Comparison of ENCODE assay signal across 1 cellular context in the genomic region with DNA sequence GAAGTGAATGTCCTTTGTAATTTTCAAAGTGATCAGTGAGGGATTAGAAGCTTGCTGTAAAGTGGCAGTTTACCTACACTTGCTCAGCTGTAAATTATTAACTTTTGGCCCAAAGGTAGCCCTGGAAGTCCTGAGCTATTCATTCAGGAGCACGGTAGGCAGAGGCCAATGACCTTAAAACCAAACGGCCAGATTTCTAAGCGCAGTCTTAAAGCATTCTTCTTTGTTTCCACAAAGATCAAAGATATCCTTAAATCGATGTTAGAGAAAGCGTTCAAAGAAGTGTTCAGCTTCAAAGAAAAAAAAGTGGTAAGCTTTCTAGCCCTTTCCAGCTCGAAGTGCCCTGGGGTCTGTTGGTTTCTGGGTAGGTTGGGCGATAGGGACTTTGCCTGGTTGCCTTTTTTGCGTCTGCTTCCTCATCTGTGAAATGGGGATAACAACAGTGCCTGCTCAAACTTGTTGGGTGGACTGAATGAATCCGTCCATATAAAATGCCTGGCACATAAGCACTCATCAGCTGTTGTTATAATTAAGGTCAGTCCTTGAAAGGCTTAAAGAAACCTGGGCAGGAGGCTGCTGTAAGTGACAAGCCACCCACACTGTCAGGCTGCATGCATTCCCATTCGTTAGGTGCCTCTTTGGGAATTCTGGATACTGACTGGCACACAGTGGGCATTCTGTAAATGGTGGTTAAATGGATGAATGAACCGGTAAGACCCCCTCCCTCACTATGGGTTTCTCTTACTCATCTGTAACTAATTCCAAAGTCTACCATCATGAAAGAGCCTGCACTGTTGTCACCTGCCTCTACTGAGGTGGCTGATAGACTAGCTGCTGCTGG.
TF ChIP-seq lines count a peak whose summit lies in the region.

No MANE protein-coding gene starts in this region.

TF ChIP-seq in HepG2, 621 proteins besides CTCF, POLR2A, EP300 and RAD21 (continued from another document):
- peak; percentile 41; the same call in 1 of the 2 replicates for TF ChIP-seq THAP11 (CRISPR knock-in tag; IDR thresholded peaks at IDR 0.05)
- TF ChIP-seq, protein P1, sequence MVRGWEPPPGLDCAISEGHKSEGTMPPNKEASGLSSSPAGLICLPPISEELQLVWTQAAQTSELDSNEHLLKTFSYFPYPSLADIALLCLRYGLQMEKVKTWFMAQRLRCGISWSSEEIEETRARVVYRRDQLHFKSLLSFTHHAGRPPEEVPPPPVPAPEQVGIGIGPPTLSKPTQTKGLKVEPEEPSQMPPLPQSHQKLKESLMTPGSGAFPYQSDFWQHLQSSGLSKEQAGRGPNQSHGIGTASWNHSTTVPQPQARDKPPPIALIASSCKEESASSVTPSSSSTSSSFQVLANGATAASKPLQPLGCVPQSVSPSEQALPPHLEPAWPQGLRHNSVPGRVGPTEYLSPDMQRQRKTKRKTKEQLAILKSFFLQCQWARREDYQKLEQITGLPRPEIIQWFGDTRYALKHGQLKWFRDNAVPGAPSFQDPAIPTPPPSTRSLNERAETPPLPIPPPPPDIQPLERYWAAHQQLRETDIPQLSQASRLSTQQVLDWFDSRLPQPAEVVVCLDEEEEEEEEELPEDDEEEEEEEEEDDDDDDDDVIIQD (CRISPR knock-in tag; IDR thresholded peaks at IDR 0.05; ENCODE audit: low read depth), result peak; percentile 69; the same call in 1 of the 2 replicates
- TF ChIP-seq PRDM15 (CRISPR knock-in tag; IDR thresholded peaks at IDR 0.05), result no peak
- TF ChIP-seq ZBTB7A (CRISPR knock-in tag; IDR thresholded peaks at IDR 0.05), result peak; percentile 46; the same call in 1 of the 2 replicates
- TF ChIP-seq ZBTB10 (CRISPR knock-in tag; IDR thresholded peaks at IDR 0.05; ENCODE audit: borderline replicate concordance), result no peak
- no peak for TF ChIP-seq CREB3 (CRISPR knock-in tag; IDR thresholded peaks at IDR 0.05)
- TF ChIP-seq HNF4G (IDR thresholded peaks at IDR 0.05; ENCODE audit: borderline replicate concordance, low read depth, low read length), result peak; percentile 90
- TF ChIP-seq HNF4G (CRISPR knock-in tag; IDR thresholded peaks at IDR 0.05; ENCODE audit: borderline replicate concordance, low read depth), result peak; percentile 69
- peak; percentile 89 for TF ChIP-seq CBX1 (IDR thresholded peaks at IDR 0.05; ENCODE audit: low read depth)
- peak; percentile 12; the same call in 1 of the 2 replicates for TF ChIP-seq ZBTB3 (CRISPR knock-in tag; IDR thresholded peaks at IDR 0.05; ENCODE audit: borderline replicate concordance, low read depth)
- TF ChIP-seq, protein P2, sequence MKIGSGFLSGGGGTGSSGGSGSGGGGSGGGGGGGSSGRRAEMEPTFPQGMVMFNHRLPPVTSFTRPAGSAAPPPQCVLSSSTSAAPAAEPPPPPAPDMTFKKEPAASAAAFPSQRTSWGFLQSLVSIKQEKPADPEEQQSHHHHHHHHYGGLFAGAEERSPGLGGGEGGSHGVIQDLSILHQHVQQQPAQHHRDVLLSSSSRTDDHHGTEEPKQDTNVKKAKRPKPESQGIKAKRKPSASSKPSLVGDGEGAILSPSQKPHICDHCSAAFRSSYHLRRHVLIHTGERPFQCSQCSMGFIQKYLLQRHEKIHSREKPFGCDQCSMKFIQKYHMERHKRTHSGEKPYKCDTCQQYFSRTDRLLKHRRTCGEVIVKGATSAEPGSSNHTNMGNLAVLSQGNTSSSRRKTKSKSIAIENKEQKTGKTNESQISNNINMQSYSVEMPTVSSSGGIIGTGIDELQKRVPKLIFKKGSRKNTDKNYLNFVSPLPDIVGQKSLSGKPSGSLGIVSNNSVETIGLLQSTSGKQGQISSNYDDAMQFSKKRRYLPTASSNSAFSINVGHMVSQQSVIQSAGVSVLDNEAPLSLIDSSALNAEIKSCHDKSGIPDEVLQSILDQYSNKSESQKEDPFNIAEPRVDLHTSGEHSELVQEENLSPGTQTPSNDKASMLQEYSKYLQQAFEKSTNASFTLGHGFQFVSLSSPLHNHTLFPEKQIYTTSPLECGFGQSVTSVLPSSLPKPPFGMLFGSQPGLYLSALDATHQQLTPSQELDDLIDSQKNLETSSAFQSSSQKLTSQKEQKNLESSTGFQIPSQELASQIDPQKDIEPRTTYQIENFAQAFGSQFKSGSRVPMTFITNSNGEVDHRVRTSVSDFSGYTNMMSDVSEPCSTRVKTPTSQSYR (CRISPR knock-in tag; IDR thresholded peaks at IDR 0.05; ENCODE audit: borderline replicate concordance), result 0 out of 2 replicates have a peak, but pooled peaks have one; percentile 39
- TF ChIP-seq ZNF138 (CRISPR knock-in tag; IDR thresholded peaks at IDR 0.05; ENCODE audit: low read depth), result no peak
- no peak for TF ChIP-seq ZNF724P (CRISPR knock-in tag; IDR thresholded peaks at IDR 0.05; ENCODE audit: borderline replicate concordance)
- TF ChIP-seq, protein P3, sequence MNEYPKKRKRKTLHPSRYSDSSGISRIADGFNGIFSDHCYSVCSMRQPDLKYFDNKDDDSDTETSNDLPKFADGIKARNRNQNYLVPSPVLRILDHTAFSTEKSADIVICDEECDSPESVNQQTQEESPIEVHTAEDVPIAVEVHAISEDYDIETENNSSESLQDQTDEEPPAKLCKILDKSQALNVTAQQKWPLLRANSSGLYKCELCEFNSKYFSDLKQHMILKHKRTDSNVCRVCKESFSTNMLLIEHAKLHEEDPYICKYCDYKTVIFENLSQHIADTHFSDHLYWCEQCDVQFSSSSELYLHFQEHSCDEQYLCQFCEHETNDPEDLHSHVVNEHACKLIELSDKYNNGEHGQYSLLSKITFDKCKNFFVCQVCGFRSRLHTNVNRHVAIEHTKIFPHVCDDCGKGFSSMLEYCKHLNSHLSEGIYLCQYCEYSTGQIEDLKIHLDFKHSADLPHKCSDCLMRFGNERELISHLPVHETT (CRISPR knock-in tag; conservative IDR thresholded peaks at IDR 0.05), result 0 out of 2 replicates have a peak, but pooled peaks have one; percentile 47
- TF ChIP-seq, protein P4, sequence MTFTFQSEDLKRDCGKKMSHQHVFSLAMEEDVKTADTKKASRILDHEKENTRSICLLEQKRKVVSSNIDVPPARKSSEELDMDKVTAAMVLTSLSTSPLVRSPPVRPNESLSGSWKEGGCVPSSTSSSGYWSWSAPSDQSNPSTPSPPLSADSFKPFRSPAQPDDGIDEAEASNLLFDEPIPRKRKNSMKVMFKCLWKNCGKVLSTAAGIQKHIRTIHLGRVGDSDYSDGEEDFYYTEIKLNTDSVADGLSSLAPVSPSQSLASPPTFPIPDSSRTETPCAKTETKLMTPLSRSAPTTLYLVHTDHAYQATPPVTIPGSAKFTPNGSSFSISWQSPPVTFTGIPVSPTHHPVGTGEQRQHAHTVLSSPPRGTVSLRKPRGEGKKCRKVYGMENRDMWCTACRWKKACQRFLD (CRISPR knock-in tag; IDR thresholded peaks at IDR 0.05; ENCODE audit: borderline replicate concordance), result no peak
